ENCODE assay signal across 8 cellular contexts in genomic region chr6:56842602-56843475, GRCh38.
DNase-seq lines count a peak whose midpoint lies in the region; ATAC-seq, FAIRE-seq and TF ChIP-seq lines count a peak whose summit lies in the region.

No MANE protein-coding gene starts in this region.

- H3K27ac Mint-ChIP-seq in dendritic cell treated with granulocyte-macrophage colony-stimulating factor and Interleukin-4, amounts not matched to agents 40 ng/mL and 50 ng/mL, for 4 days: peak overlapping the region; percentile 77

- TF ChIP-seq CTCF in HL-60 (IDR thresholded peaks at IDR 0.05; ENCODE audit: insufficient read depth, low read length): no peak
- no peak for TF ChIP-seq CTCF in lower lobe of right lung (IDR thresholded peaks at IDR 0.05)
- TF ChIP-seq CTCF in thoracic aorta (IDR thresholded peaks at IDR 0.05): no peak

- no peaks in the 10 kb centered on the region for H3K36me3 Mint-ChIP-seq in dendritic cell treated with granulocyte-macrophage colony-stimulating factor and Interleukin-4, amounts not matched to agents 40 ng/mL and 50 ng/mL, for 4 days (ENCODE audit: low read depth)

- no peak overlapping the region for H3K27ac ChIP-seq in HL-60 (replicated peaks)
- peak overlapping the region; percentile 81 for H3K27ac ChIP-seq in lower lobe of right lung
- H3K27ac ChIP-seq in thoracic aorta: peak overlapping the region; percentile 71 to 89

- peak overlapping the region; percentile 71 for H3K4me3 ChIP-seq in HL-60 (replicated peaks; ENCODE audit: insufficient read depth, low read length)
- peak overlapping the region; percentile 67 for H3K4me3 ChIP-seq in lower lobe of right lung
- H3K4me3 ChIP-seq in thoracic aorta: peak overlapping the region; percentile 91

- in situ Hi-C loops in SK-MEL-5 (cut with HindIII; ENCODE audit: low pct_unique_long_range_greater_than_20kb, low sequenced_read_pairs): no loop called here

- H3K27me3 ChIP-seq in HL-60 (ENCODE audit: insufficient read depth, poor library complexity, severe bottlenecking): peaks cover 4% of the 10 kb centered on the region
- H3K27me3 ChIP-seq in lower lobe of right lung (ENCODE audit: low read depth): no peaks in the 10 kb centered on the region
- H3K27me3 ChIP-seq in thoracic aorta (replicated peaks; ENCODE audit: insufficient read depth): no peaks in the 10 kb centered on the region

- no peaks in the 10 kb centered on the region for H3K36me3 ChIP-seq in lower lobe of right lung
- H3K36me3 ChIP-seq in thoracic aorta: no peaks in the 10 kb centered on the region

- peaks cover 10% of the 10 kb centered on the region for H3K27me3 Mint-ChIP-seq in dendritic cell treated with granulocyte-macrophage colony-stimulating factor and Interleukin-4, amounts not matched to agents 40 ng/mL and 50 ng/mL, for 4 days

- H3K4me1 Mint-ChIP-seq in dendritic cell treated with granulocyte-macrophage colony-stimulating factor and Interleukin-4, amounts not matched to agents 40 ng/mL and 50 ng/mL, for 4 days (ENCODE audit: low read depth): peaks cover 25% of the 10 kb centered on the region

- no peaks in the 10 kb centered on the region for H3K9me3 Mint-ChIP-seq in dendritic cell treated with granulocyte-macrophage colony-stimulating factor and Interleukin-4, amounts not matched to agents 40 ng/mL and 50 ng/mL, for 4 days

- no peaks in the 10 kb centered on the region for H3K9me3 ChIP-seq in lower lobe of right lung
- H3K9me3 ChIP-seq in thoracic aorta: no peaks in the 10 kb centered on the region

- DNase-seq in DMS79 treated with DMSO at 0.1 percent for 48 hours (lab: John Stamatoyannopoulos, UW) (peak; percentile 66), HL-60 (ENCODE audit: low read depth in 1 of 2, low spot score in 1 of 2) (peak in 1 of 2 experiments; percentile 57), SK-MEL-5 (ENCODE audit: low read depth, low spot score) (peak; percentile 57), lower lobe of right lung (peak; percentile 60), thoracic aorta (ENCODE audit: low spot score) (no peak), RCC 7860 (ENCODE audit: low spot score) (no peak)

- H3K4me1 ChIP-seq in lower lobe of right lung (peaks cover 7% of the 10 kb centered on the region), thoracic aorta (ENCODE audit: control insufficient read depth in 1 of 2, low read depth in 2 of 2) (peaks cover 23 to 46% of the 10 kb centered on the region in 2 donors)

- peak overlapping the region; percentile 78 for H3K4me3 Mint-ChIP-seq in dendritic cell treated with granulocyte-macrophage colony-stimulating factor and Interleukin-4, amounts not matched to agents 40 ng/mL and 50 ng/mL, for 4 days

- intact Hi-C loops in dendritic cell treated with granulocyte-macrophage colony-stimulating factor and Interleukin-4, amounts not matched to agents 40 ng/mL and 50 ng/mL, for 4 days (cut with micrococcal nuclease): loop anchor here (5.0 kb wide), 1 partner anchor 41 kb away; no protein-coding TSS in a partner anchor
- intact Hi-C loops in lower lobe of right lung (cut with DNase I): loop anchor here (10.0 kb wide), 1 partner anchor 208 kb away; no protein-coding TSS in a partner anchor

- ATAC-seq in GM21360 (IDR thresholded peaks at IDR 0.05; ENCODE audit: unreplicated experiment) (peak; percentile 14), lower lobe of right lung (peak; percentile 33 to 61), thoracic aorta (ENCODE audit: insufficient number of reproducible peaks, low FRiP score, low read depth) (peak; percentile 30)

- no peak for FAIRE-seq in RCC 7860 (lab: Jason Lieb, UNC)

Comparison
In these comparisons a context has a peak if more than half of its experiments do, and no peak if none do; other contexts are left out.
1. DNase-seq: peak in DMS79 treated with DMSO at 0.1 percent for 48 hours (single experiment), SK-MEL-5 (single experiment) and lower lobe of right lung (single experiment); none in thoracic aorta (single experiment) and RCC 7860 (single experiment).
2. Peak in every context shown above with its lines, with median percentiles within 50 percentile points of each other: ATAC-seq and H3K4me3 ChIP-seq.